8 cellular contexts compared by ENCODE assay signal in the genomic region with DNA sequence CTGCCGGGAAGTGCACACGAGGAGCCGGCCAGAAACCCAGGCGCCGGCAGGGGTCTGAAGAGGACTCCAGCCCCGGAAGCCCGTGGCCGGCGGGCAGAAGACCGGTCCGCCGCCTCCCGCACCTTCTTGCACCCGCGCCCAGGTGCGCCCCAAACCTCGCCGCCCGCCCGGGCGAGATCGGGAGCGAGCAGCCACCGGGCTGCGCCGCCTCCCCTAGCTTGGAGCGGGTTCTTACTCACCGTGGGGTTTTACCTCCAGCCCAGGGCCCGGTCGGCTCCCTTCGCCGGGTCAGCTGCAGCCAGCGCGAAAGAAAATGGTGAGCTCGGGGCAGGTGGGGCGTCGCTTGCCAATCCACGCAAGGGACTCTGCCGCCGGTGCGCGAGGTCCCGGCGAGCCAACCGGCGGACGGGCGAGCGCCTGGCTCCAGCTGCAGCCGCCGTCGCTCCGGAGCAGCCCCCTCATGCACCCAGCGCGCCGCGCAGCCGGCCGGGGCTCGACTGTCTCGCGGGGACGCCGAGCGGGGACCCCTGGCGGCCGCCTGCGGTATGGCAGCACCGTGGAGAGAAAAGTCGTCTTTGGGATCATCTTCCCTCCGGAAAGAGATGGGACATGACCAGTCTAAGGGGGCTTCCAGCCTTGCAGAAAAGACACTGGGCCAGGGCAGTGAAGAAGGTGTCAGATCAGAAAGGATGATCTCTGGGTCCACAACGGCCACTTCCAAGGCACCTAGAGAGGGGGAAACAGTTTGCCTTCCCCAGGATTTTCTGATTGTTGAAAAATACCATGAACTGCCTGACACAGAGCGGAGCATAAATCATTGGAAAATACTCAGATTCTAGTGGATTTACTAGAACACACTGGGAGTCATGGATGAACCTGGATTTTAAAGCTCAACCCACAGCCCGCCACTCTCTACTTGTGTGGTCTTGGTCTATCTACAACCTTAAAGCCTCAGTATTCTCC. TPM values are rescaled to one million over a fixed set of nuclear protein-coding genes. Genes with fewer than 3 reads are reported as not detected.
DNase-seq lines count a peak whose midpoint lies in the region; ATAC-seq, FAIRE-seq and TF ChIP-seq lines count a peak whose summit lies in the region.

A gene (minus strand): TSS at position 499 of the 963 bp plus-strand sequence. CDS start 74,264 bp downstream, outside the sequence.

- 5% methylated on average over 61 of the region's 74 CpGs for WGBS in prostate gland

- H3K36me3 ChIP-seq in prostate gland (no peaks in the 10 kb centered on the region), upper lobe of right lung (no peaks in the 10 kb centered on the region)

- no peaks in the 10 kb centered on the region for H3K27me3 ChIP-seq in prostate gland (replicated peaks; ENCODE audit: insufficient read depth)
- no peaks in the 10 kb centered on the region for H3K27me3 ChIP-seq in upper lobe of right lung

- peak; percentile 38 for FAIRE-seq in H54 (lab: Jason Lieb, UNC)

- H3K4me1 ChIP-seq in prostate gland (replicated peaks) (peaks cover 4% of the 10 kb centered on the region), upper lobe of right lung (peaks cover 14% of the 10 kb centered on the region)

- DNase-seq in ELR (ENCODE audit: low read depth) (peak; percentile 73), H54 (ENCODE audit: insufficient read length, low spot score) (peak; percentile 74), LoVo (ENCODE audit: low spot score) (peak; percentile 75), T-helper 1 cell (peak; percentile 36 to 65 (median 57)), amniotic stem cell (lab: John Stamatoyannopoulos, UW) (peak; percentile 15), left ventricle myocardium superior (peak; percentile 92), prostate gland (ENCODE audit: low spot score) (peak; percentile 74), upper lobe of right lung (peak; percentile 92)

- peak within 1 kb of the TSS; percentile 66 to 72 for H3K4me3 ChIP-seq in prostate gland
- H3K4me3 ChIP-seq in upper lobe of right lung = peak within 1 kb of the TSS; percentile 86

- intact Hi-C loops in left ventricle myocardium superior (cut with micrococcal nuclease) (loop anchor here (5.0 kb wide), 2 partner anchors 132 to 197 kb away; no protein-coding TSS in a partner anchor), prostate gland (cut with DNase I) (loop anchor here (2.0 to 5.0 kb wide), 2 partner anchors 57 to 192 kb away; no protein-coding TSS in a partner anchor), upper lobe of right lung (cut with DNase I) (no loop called here)

- H3K9me3 ChIP-seq in prostate gland = no peaks in the 10 kb centered on the region
- no peaks in the 10 kb centered on the region for H3K9me3 ChIP-seq in upper lobe of right lung

- ATAC-seq in left ventricle myocardium superior (peak; percentile 93), upper lobe of right lung (peak; percentile 90)

- H3K27ac ChIP-seq in prostate gland = peak within 1 kb of the TSS; percentile 78
- peak within 1 kb of the TSS; percentile 89 for H3K27ac ChIP-seq in upper lobe of right lung

- peak; percentile 82 to 94 (median 92) for TF ChIP-seq CTCF in prostate gland (IDR thresholded peaks at IDR 0.05)
- TF ChIP-seq CTCF in upper lobe of right lung (IDR thresholded peaks at IDR 0.05) = peak; percentile 94

- TF ChIP-seq POLR2A in H54 (IDR thresholded peaks at IDR 0.05; ENCODE audit: low read depth, low read length) = no peak
- TF ChIP-seq POLR2A in prostate gland (IDR thresholded peaks at IDR 0.05) = no peak

RNA-seq across cellular contexts. Expression of the gene that starts here (rescaled TPM):
- total RNA-seq in left ventricle myocardium superior (1.7 TPM), prostate gland (10 to 100 TPM in 1 of 2 donors, 1 to 10 TPM in 1; 3.1 to 17.8 TPM), upper lobe of right lung (17.8 TPM)

Comparison
In these comparisons a context has a peak if more than half of its experiments do, and no peak if none do; other contexts are left out.
1. Peak in every context shown above with its lines: DNase-seq, ATAC-seq, H3K4me3 ChIP-seq and H3K27ac ChIP-seq.
2. DNase-seq: peak in every context shown above with its lines; median percentile 92 in left ventricle myocardium superior; 92 in upper lobe of right lung; 75 in LoVo; 74 in H54; 74 in prostate gland; 73 in ELR; 57 in T-helper 1 cell; 15 in amniotic stem cell.